Comparison of ENCODE assay signal across 8 cellular contexts in the genomic region with DNA sequence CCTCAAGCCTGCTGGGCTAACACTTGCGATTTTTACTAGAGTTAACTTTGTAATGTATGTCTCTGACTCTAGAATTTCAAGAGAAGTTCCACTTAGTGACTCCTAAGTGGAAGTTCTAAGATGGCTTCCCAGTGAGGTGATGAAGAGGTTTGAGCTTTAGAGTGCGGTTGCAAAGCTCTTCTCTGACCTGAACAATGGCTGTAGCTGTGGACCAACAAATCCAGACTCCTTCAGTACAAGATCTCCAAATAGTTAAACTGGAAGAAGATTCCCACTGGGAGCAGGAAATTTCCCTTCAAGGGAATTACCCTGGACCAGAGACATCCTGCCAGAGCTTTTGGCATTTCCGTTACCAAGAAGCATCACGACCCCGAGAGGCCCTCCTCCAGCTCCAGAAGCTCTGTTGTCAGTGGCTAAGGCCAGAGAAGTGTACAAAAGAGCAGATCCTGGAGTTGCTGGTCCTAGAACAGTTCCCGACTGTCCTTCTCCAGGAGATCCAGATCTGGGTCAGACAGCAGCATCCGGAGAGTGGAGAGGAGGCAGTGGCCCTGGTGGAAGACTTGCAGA. TPM values are rescaled to one million over a fixed set of nuclear protein-coding genes. Genes with fewer than 3 reads are reported as not detected.
DNase-seq lines count a peak whose midpoint lies in the region; ATAC-seq and TF ChIP-seq lines count a peak whose summit lies in the region.

No MANE protein-coding gene starts in this region.

- no peaks in the 10 kb centered on the region for H3K27me3 ChIP-seq in heart right ventricle
- no peaks in the 10 kb centered on the region for H3K27me3 ChIP-seq in liver (ENCODE audit: control insufficient read depth in 4 of 4, insufficient read depth in 4 of 4, low read length in 3 of 4)
- H3K27me3 ChIP-seq in transverse colon: no peaks in the 10 kb centered on the region

- peaks cover 21% of the 10 kb centered on the region for H3K36me3 Mint-ChIP-seq in activated naive CD8-positive, alpha-beta T cell treated with anti-CD3 and anti-CD28 coated beads, Interleukin-2, amount 50 U/mL, for 24 hours (ENCODE audit: low read depth)

- peak overlapping the region; percentile 88 for H3K4me3 Mint-ChIP-seq in activated naive CD8-positive, alpha-beta T cell treated with anti-CD3 and anti-CD28 coated beads, Interleukin-2, amount 50 U/mL, for 24 hours

- H3K4me3 ChIP-seq in heart right ventricle: peak overlapping the region; percentile 43 to 85 (median 72)
- H3K4me3 ChIP-seq in liver (ENCODE audit: low read depth in 1 of 3, low read length in 3 of 3): peak overlapping the region; percentile 60 to 86 (median 67)
- peak overlapping the region; percentile 51 to 70 (median 53) for H3K4me3 ChIP-seq in transverse colon

- in situ Hi-C loops in transverse colon (cut with MboI; ENCODE audit: low pct_ligation_motif_present in 1 of 4, low pct_unique_long_range_greater_than_20kb in 1 of 4, low sequenced_read_pairs in 3 of 4): no loop called here

- TF ChIP-seq CTCF in heart right ventricle (IDR thresholded peaks at IDR 0.05) (no peak), liver (IDR thresholded peaks at IDR 0.05; ENCODE audit: low read depth, low read length, missing input control) (no peak), transverse colon (IDR thresholded peaks at IDR 0.05) (no peak)

- H3K9ac ChIP-seq in liver (ENCODE audit: low read depth in 1 of 2, low read length in 2 of 2): peak overlapping the region; percentile 52 to 61

- peaks cover 0 to 19% (median 0%) of the 10 kb centered on the region in 9 donors for H3K36me3 ChIP-seq in heart right ventricle
- H3K36me3 ChIP-seq in liver (ENCODE audit: control insufficient read depth in 4 of 4, insufficient read depth in 3 of 4, low read depth in 1 of 4, low read length in 3 of 4): no peaks in the 10 kb centered on the region
- H3K36me3 ChIP-seq in transverse colon: no peaks in the 10 kb centered on the region

- no peaks in the 10 kb centered on the region for H3K9me3 Mint-ChIP-seq in activated naive CD8-positive, alpha-beta T cell treated with anti-CD3 and anti-CD28 coated beads, Interleukin-2, amount 50 U/mL, for 24 hours

- H3K27me3 Mint-ChIP-seq in activated naive CD8-positive, alpha-beta T cell treated with anti-CD3 and anti-CD28 coated beads, Interleukin-2, amount 50 U/mL, for 24 hours: no peaks in the 10 kb centered on the region

- H3K9me3 ChIP-seq in heart right ventricle: no peaks in the 10 kb centered on the region
- H3K9me3 ChIP-seq in liver (ENCODE audit: control insufficient read depth in 4 of 4, low read length in 3 of 4): no peaks in the 10 kb centered on the region
- no peaks in the 10 kb centered on the region for H3K9me3 ChIP-seq in transverse colon

- DNase-seq in heart right ventricle (no peak), left ventricle myocardium superior (no peak), transverse colon (no peak), NCI-H2081 treated with DMSO at 0.1 percent for 48 hours (lab: John Stamatoyannopoulos, UW) (no peak)
- no peak for DNase-seq in activated naive CD8-positive, alpha-beta T cell treated with anti-CD3 and anti-CD28 coated beads, Interleukin-2, amount 50 U/mL, for 24 hours

- ATAC-seq in heart right ventricle (peak in 1 of 8 donors; percentile 1), left ventricle myocardium superior (no peak), HG02610 (IDR thresholded peaks at IDR 0.05; ENCODE audit: unreplicated experiment) (no peak), HG02571 (IDR thresholded peaks at IDR 0.05; ENCODE audit: unreplicated experiment) (no peak)
- ATAC-seq in activated naive CD8-positive, alpha-beta T cell treated with anti-CD3 and anti-CD28 coated beads, Interleukin-2, amount 50 U/mL, for 24 hours: no peak

- TF ChIP-seq RAD21 in liver (IDR thresholded peaks at IDR 0.05): no peak

- intact Hi-C loops in heart right ventricle (cut with DNase I): loop anchor here in 3 of 10 donors (1.0 to 5.0 kb wide), 4 partner anchors 23 to 34 kb away; partner anchors contain the start of genes WDR73 (in 1 of the 3) and ZSCAN2 (in 1 of the 3)
- intact Hi-C loops in left ventricle myocardium superior (cut with micrococcal nuclease): no loop called here
- intact Hi-C loops in transverse colon (cut with DNase I; ENCODE audit: low total_unique reads): no loop called here

- peak overlapping the region; percentile 90 for H3K27ac Mint-ChIP-seq in activated naive CD8-positive, alpha-beta T cell treated with anti-CD3 and anti-CD28 coated beads, Interleukin-2, amount 50 U/mL, for 24 hours

- peaks cover 4 to 49% (median 44%) of the 10 kb centered on the region in 9 donors for H3K4me1 ChIP-seq in heart right ventricle
- H3K4me1 ChIP-seq in liver (ENCODE audit: control insufficient read depth in 4 of 4, insufficient read depth in 4 of 4, low read length in 3 of 4): peaks cover 6 to 43% (median 27%) of the 10 kb centered on the region in 4 donors
- H3K4me1 ChIP-seq in transverse colon: peaks cover 18 to 41% (median 27%) of the 10 kb centered on the region in 4 donors

- WGBS in heart right ventricle, 2 donors: 26 to 36% methylated on average over 7 of the region's 7 CpGs
- WGBS in liver: 36% methylated on average over 7 of the region's 7 CpGs
- WGBS in transverse colon (ENCODE audit: low coverage in 1 of 2), 2 donors: 0 to 37% methylated on average over 1 to 7 of the region's 7 CpGs

- H3K4me1 Mint-ChIP-seq in activated naive CD8-positive, alpha-beta T cell treated with anti-CD3 and anti-CD28 coated beads, Interleukin-2, amount 50 U/mL, for 24 hours: peaks cover 47% of the 10 kb centered on the region

- TF ChIP-seq EP300 in transverse colon (IDR thresholded peaks at IDR 0.05; ENCODE audit: low read depth): no peak

- TF ChIP-seq POLR2A in transverse colon (IDR thresholded peaks at IDR 0.05): no peak

- peak overlapping the region; percentile 46 to 100 (median 98) for H3K27ac ChIP-seq in heart right ventricle
- H3K27ac ChIP-seq in liver (ENCODE audit: low read depth in 1 of 2, low read length in 2 of 2): peak overlapping the region; percentile 67 to 73
- H3K27ac ChIP-seq in transverse colon: peak overlapping the region; percentile 90 to 97 (median 94)

TF ChIP-seq in liver, 16 proteins besides CTCF, POLR2A, EP300 and RAD21:
- TF ChIP-seq HNF4A (conservative IDR thresholded peaks at IDR 0.05) (no peak), GABPA (IDR thresholded peaks at IDR 0.05 in 1 of 2, conservative IDR thresholded peaks at IDR 0.05 in 1 of 2) (no peak), YY1 (IDR thresholded peaks at IDR 0.05) (peak; percentile 34)
- TF ChIP-seq, protein P1, sequence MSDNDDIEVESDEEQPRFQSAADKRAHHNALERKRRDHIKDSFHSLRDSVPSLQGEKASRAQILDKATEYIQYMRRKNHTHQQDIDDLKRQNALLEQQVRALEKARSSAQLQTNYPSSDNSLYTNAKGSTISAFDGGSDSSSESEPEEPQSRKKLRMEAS (IDR thresholded peaks at IDR 0.05): no peak

RNA-seq across cellular contexts. Expression of gene WDR73, which starts 22.3 kb away (rescaled TPM):
- total RNA-seq in heart right ventricle: 10 to 100 TPM; 10.4 to 16.0 (median 13.9) TPM
- 10 to 100 TPM; 16.7 to 18.4 TPM for polyA plus RNA-seq in heart right ventricle
- 10.5 TPM for total RNA-seq in left ventricle myocardium superior
- total RNA-seq in liver: 10 to 100 TPM in 1 of 2 donors, 1 to 10 TPM in 1; 9.9 to 16.0 TPM
- polyA plus RNA-seq in liver: 10 to 100 TPM in 1 of 2 donors, 1 to 10 TPM in 1; 7.5 to 10.2 TPM
- total RNA-seq in transverse colon: 10 to 100 TPM; 12.7 to 37.4 (median 26.5) TPM

RNA-seq across cellular contexts. Expression of gene NMB, which starts 26.2 kb away (rescaled TPM):
- 1 to 10 TPM in 9 of 10 donors, under 1 TPM in 1; 0.96 to 6.6 (median 2.1) TPM for total RNA-seq in heart right ventricle
- 1 to 10 TPM; 2.3 to 8.0 TPM for polyA plus RNA-seq in heart right ventricle
- total RNA-seq in left ventricle myocardium superior: 1.3 TPM
- 1 to 10 TPM in 1 of 2 donors, under 1 TPM in 1; 0.59 to 1.1 TPM for total RNA-seq in liver
- polyA plus RNA-seq in liver: 1 to 10 TPM; 1.2 to 1.8 TPM
- 1 to 10 TPM in 2 of 4 donors, not detected in 2; 2.3 to 2.4 TPM for total RNA-seq in transverse colon

RNA-seq across cellular contexts. Expression of gene ZSCAN2, which starts 31.0 kb away (rescaled TPM):
- total RNA-seq in heart right ventricle (1 to 10 TPM; 3.7 to 8.1 (median 5.9) TPM), left ventricle myocardium superior (6.4 TPM), liver (10 to 100 TPM in 1 of 2 donors, 1 to 10 TPM in 1; 6.9 to 11.0 TPM), transverse colon (10 to 100 TPM in 1 of 4 donors, 1 to 10 TPM in 3; 1.1 to 55.9 (median 8.1) TPM)
- polyA plus RNA-seq in heart right ventricle (1 to 10 TPM; 4.1 to 4.2 TPM), liver (1 to 10 TPM; 5.4 to 9.0 TPM)
